Comparison of ENCODE assay signal across 19 cellular contexts in genomic region chr19:15443838-15444237, GRCh38. TPM values are rescaled to one million over a fixed set of nuclear protein-coding genes. Genes with fewer than 3 reads are reported as not detected.
DNase-seq lines count a peak whose midpoint lies in the region; ATAC-seq, FAIRE-seq and TF ChIP-seq lines count a peak whose summit lies in the region.
"Had no signal": no experiment of that assay in that cellular context is flagged by ENCODE, and none has a peak within 500 bp of the region (broad histone marks: within the 10 kb centered on the region; RNA-seq: fewer than 3 reads in every experiment).

No MANE protein-coding gene starts in this region.

- intact Hi-C loops in Right ventricle myocardium inferior (cut with DNase I) (no loop called here), cardiac septum (cut with DNase I) (no loop called here), aorta (cut with DNase I) (loop anchor here in 1 of 2 donors (5.0 kb wide), 1 partner anchor 843 kb away; no protein-coding TSS in a partner anchor)

- no peak for FAIRE-seq in D721Med (lab: Jason Lieb, UNC)
- FAIRE-seq: RCC 7860 had no signal

- no peak overlapping the region for H3K27ac Mint-ChIP-seq in T-helper 2 cell treated with Interferon-gamma antibody and Interleukin-4, amounts not matched to agents 5 μg/mL and 100 μg/mL, for 36 hours

- H3K36me3 Mint-ChIP-seq in T-helper 2 cell treated with Interferon-gamma antibody and Interleukin-4, amounts not matched to agents 5 μg/mL and 100 μg/mL, for 36 hours (ENCODE audit: low read depth), result peaks cover 10% of the 10 kb centered on the region

- H3K27me3 Mint-ChIP-seq in T-helper 2 cell treated with Interferon-gamma antibody and Interleukin-4, amounts not matched to agents 5 μg/mL and 100 μg/mL, for 36 hours (ENCODE audit: low read depth), result no peaks in the 10 kb centered on the region

- no peaks in the 10 kb centered on the region for H3K36me3 ChIP-seq in aorta (ENCODE audit: control insufficient read depth in 1 of 2, insufficient read depth in 2 of 2, low read length in 1 of 2)

- no peak overlapping the region for H3K4me3 Mint-ChIP-seq in T-helper 2 cell treated with Interferon-gamma antibody and Interleukin-4, amounts not matched to agents 5 μg/mL and 100 μg/mL, for 36 hours

- peaks cover 0 to 1% of the 10 kb centered on the region in 2 donors for H3K4me1 ChIP-seq in aorta (ENCODE audit: control insufficient read depth in 1 of 2, insufficient read depth in 2 of 2, low read length in 2 of 2)

- peak overlapping the region in 1 of 2 donors; percentile 22 for H3K27ac ChIP-seq in aorta (ENCODE audit: low read depth in 1 of 2, low read length in 2 of 2)
- H3K27ac ChIP-seq: 22Rv1; BLaER1 treated with 17β-estradiol and CSF1 and Interleukin-3, amounts not matched to agents 10 nM and 100 nM; KMS-11 had no signal

- H3K9me3 Mint-ChIP-seq in T-helper 2 cell treated with Interferon-gamma antibody and Interleukin-4, amounts not matched to agents 5 μg/mL and 100 μg/mL, for 36 hours, result no peaks in the 10 kb centered on the region

- WGBS in aorta, 2 donors, result 0 to 5% methylated on average over 10 of the region's 10 CpGs

- H3K9me3 ChIP-seq in aorta (ENCODE audit: control insufficient read depth, low read length), result no peaks in the 10 kb centered on the region
- H3K9me3 ChIP-seq: BLaER1 treated with 17β-estradiol and CSF1 and Interleukin-3, amounts not matched to agents 10 nM and 100 nM had no signal

- no peaks in the 10 kb centered on the region for H3K27me3 ChIP-seq in aorta (ENCODE audit: control insufficient read depth in 1 of 2, insufficient read depth in 2 of 2, low read length in 1 of 2)
- H3K27me3 ChIP-seq: BLaER1 treated with 17β-estradiol and CSF1 and Interleukin-3, amounts not matched to agents 10 nM and 100 nM had no signal

- no peak overlapping the region for H3K4me3 ChIP-seq in aorta (ENCODE audit: low read length in 2 of 2)
- H3K4me3 ChIP-seq: BLaER1 treated with 17β-estradiol and CSF1 and Interleukin-3, amounts not matched to agents 10 nM and 100 nM had no signal

- no peak for TF ChIP-seq CTCF in D721Med (IDR thresholded peaks at IDR 0.05; ENCODE audit: insufficient read depth, missing control alignments)

- ATAC-seq in Right ventricle myocardium inferior, result peak; percentile 63
- peak; percentile 80 for ATAC-seq in left lobe of liver
- peak; percentile 39 for ATAC-seq in aorta (ENCODE audit: low FRiP score)

- no peaks in the 10 kb centered on the region for H3K4me1 Mint-ChIP-seq in T-helper 2 cell treated with Interferon-gamma antibody and Interleukin-4, amounts not matched to agents 5 μg/mL and 100 μg/mL, for 36 hours (ENCODE audit: low read depth)

- DNase-seq in Right ventricle myocardium inferior (ENCODE audit: missing footprints), result no peak
- no peak for DNase-seq in cardiac septum (ENCODE audit: low spot score)
- DNase-seq in globus pallidus (ENCODE audit: low spot score), result peak; percentile 16
- DNase-seq in left lobe of liver (ENCODE audit: low spot score), result peak; percentile 92
- peak; percentile 84 to 90 for DNase-seq in aorta
- DNase-seq in D721Med (ENCODE audit: insufficient read length, low spot score), result no peak
- DNase-seq in SHP77 treated with DMSO at 0.1 percent for 48 hours (lab: John Stamatoyannopoulos, UW), result no peak
- DNase-seq in T-helper 2 cell treated with Interferon-gamma antibody and Interleukin-4, amounts not matched to agents 5 μg/mL and 100 μg/mL, for 36 hours (ENCODE audit: low spot score), result no peak
- DNase-seq: DMS153, H7, NCI-H1092 treated with DMSO at 0.1 percent for 48 hours, NCI-H1694, NCI-H2171, NCI-H510A had no signal

RNA-seq across cellular contexts. Expression of gene WIZ, which starts 5.9 kb away (rescaled TPM):
- 31.3 TPM for total RNA-seq in Right ventricle myocardium inferior
- total RNA-seq in cardiac septum, result 21.6 TPM
- total RNA-seq in left lobe of liver, result 18.7 TPM
- total RNA-seq in aorta, result 10 to 100 TPM; 38.0 to 41.4 TPM
- 10 to 100 TPM in 1 of 2 donors, 1 to 10 TPM in 1; 8.0 to 23.3 TPM for polyA plus RNA-seq in aorta

RNA-seq across cellular contexts. Expression of gene RASAL3, which starts 20.5 kb away (rescaled TPM):
- 2.3 TPM for total RNA-seq in Right ventricle myocardium inferior
- 1.7 TPM for total RNA-seq in cardiac septum
- total RNA-seq in left lobe of liver, result 1.9 TPM
- 10 to 100 TPM in 1 of 2 donors, 1 to 10 TPM in 1; 6.3 to 10.9 TPM for total RNA-seq in aorta
- polyA plus RNA-seq in aorta, result 1 to 10 TPM in 1 of 2 donors, under 1 TPM in 1; 0.90 to 3.3 TPM
- total RNA-seq: H7, MCF 10A had no signal

RNA-seq across cellular contexts. Expression of gene AKAP8L, which starts 25.1 kb away (rescaled TPM):
- 76.7 TPM for total RNA-seq in Right ventricle myocardium inferior
- 63.1 TPM for total RNA-seq in cardiac septum
- total RNA-seq in left lobe of liver, result 64.5 TPM
- 100 to 1,000 TPM in 1 of 2 donors, 10 to 100 TPM in 1; 70.8 to 106 TPM for total RNA-seq in aorta
- 100 to 1,000 TPM in 1 of 2 donors, 10 to 100 TPM in 1; 34.7 to 243 TPM for polyA plus RNA-seq in aorta

RNA-seq across cellular contexts. Expression of gene PGLYRP2, which starts 35.5 kb away (rescaled TPM):
- total RNA-seq in Right ventricle myocardium inferior (not detected), cardiac septum (not detected), left lobe of liver (65.8 TPM), aorta (not detected)
- polyA plus RNA-seq in aorta, result not detected
- total RNA-seq: H7, MCF 10A had no signal

Comparison
In these comparisons a context has a peak if more than half of its experiments do, and no peak if none do; other contexts are left out.
1. DNase-seq: peak in globus pallidus (single experiment), left lobe of liver (single experiment) and aorta (2 of 2); none in Right ventricle myocardium inferior (single experiment), cardiac septum (single experiment), D721Med (single experiment), SHP77 treated with DMSO at 0.1 percent for 48 hours (single experiment) and T-helper 2 cell treated with Interferon-gamma antibody and Interleukin-4, amounts not matched to agents 5 μg/mL and 100 μg/mL, for 36 hours (single experiment).
2. Peak in every context shown above with its lines, with median percentiles within 50 percentile points of each other: ATAC-seq.